In genomic region chr10:21506351-21506750, GRCh38 we compare ENCODE assay signal across 24 cellular contexts. TPM values are rescaled to one million over a fixed set of nuclear protein-coding genes. Genes with fewer than 3 reads are reported as not detected.
DNase-seq lines count a peak whose midpoint lies in the region; ATAC-seq, FAIRE-seq and TF ChIP-seq lines count a peak whose summit lies in the region.
"Had no signal": no experiment of that assay in that cellular context is flagged by ENCODE, and none has a peak within 500 bp of the region (broad histone marks: within the 10 kb centered on the region; RNA-seq: fewer than 3 reads in every experiment).

No MANE protein-coding gene starts in this region.

- H4K8ac ChIP-seq in H1 (ENCODE audit: extremely low read depth, insufficient read depth, low read length), result no peak overlapping the region

- H4K5ac ChIP-seq in H1 (ENCODE audit: insufficient read length, low read depth, low read length), result no peak overlapping the region

- no peaks in the 10 kb centered on the region for H3K79me1 ChIP-seq in H1 (ENCODE audit: low read depth, low read length)

- DNase-seq in A549 (ENCODE audit: low read depth in 1 of 2, low spot score in 1 of 2) (no peak), KBM-7 (peak; percentile 8), H1 (ENCODE audit: low read depth in 1 of 2, low spot score in 2 of 2) (no peak), aorta (no peak), caudate nucleus (lab: John Stamatoyannopoulos, UW) (no peak)
- DNase-seq: ACHN; activated CD4-positive, CD25-positive, alpha-beta regulatory T cell treated with anti-CD3 and anti-CD28 coated beads, Interleukin-2, amount 50 U/mL, for 72 hours; activated CD8-positive, alpha-beta T cell treated with anti-CD3 and anti-CD28 coated beads, Interleukin-2, amount 10 ng/mL, durations not matched to agents 7 days and 5 days; activated T-cell treated with anti-CD3 and anti-CD28 coated beads, Interleukin-2, amount 50 U/mL, for 1 hour; heart right ventricle; lower lobe of right lung; NCI-H1092 treated with DMSO at 0.1 percent for 48 hours; NCI-H2029 treated with DMSO at 0.1 percent for 48 hours; pancreas; T1000 had no signal

- no peak for TF ChIP-seq CTCF in A549 (IDR thresholded peaks at IDR 0.05)
- no peak for TF ChIP-seq CTCF in H1 (IDR thresholded peaks at IDR 0.05; ENCODE audit: control extremely low read depth in 1 of 3, insufficient read depth in 1 of 3, low read depth in 1 of 3, low read length in 3 of 3)
- TF ChIP-seq CTCF in nephron (IDR thresholded peaks at IDR 0.05; ENCODE audit: unreplicated experiment in 3 of 3), result no peak

- H3K4me1 ChIP-seq in A549 (peaks cover 24% of the 10 kb centered on the region), H1 (replicated peaks in 1 of 4; ENCODE audit: control insufficient read depth in 3 of 4, insufficient read depth in 4 of 4, low read length in 3 of 4) (peaks cover 21 to 55% (median 36%) of the 10 kb centered on the region in 4 experiments; a peak in 6 of 7 replicates), aorta (ENCODE audit: control insufficient read depth in 1 of 2, insufficient read depth in 2 of 2, low read length in 2 of 2) (no peaks in the 10 kb centered on the region)
- H3K4me1 ChIP-seq: lower lobe of right lung, pancreas had no signal

- H2AK5ac ChIP-seq in H1 (ENCODE audit: low read depth, low read length), result no peak overlapping the region; the same call in 1 of the 2 replicates

- H3K4me1 Mint-ChIP-seq in nephron, result peaks cover 83% of the 10 kb centered on the region
- H3K4me1 Mint-ChIP-seq: activated naive CD4-positive, alpha-beta T cell treated with anti-CD3 and anti-CD28 coated beads, Interleukin-2, amount 50 U/mL, for 24 hours; stimulated activated effector memory CD8-positive, alpha-beta T cell treated with anti-CD3 and anti-CD28 coated beads, Interleukin-12 subunit alpha, Interleukin-12 subunit beta, amount 100 ng/mL, for 72 hours had no signal

- H3K27ac ChIP-seq in A549, result peak overlapping the region in 1 of 2 experiments; percentile 25; a peak in 2 of 6 replicates
- H3K27ac ChIP-seq in H1 (ENCODE audit: low read depth, low read length), result no peak overlapping the region
- no peak overlapping the region for H3K27ac ChIP-seq in aorta (ENCODE audit: low read depth in 1 of 2, low read length in 2 of 2)
- no peak overlapping the region for H3K27ac ChIP-seq in caudate nucleus (ENCODE audit: low read depth, low read length)
- H3K27ac ChIP-seq: C4-2B, heart right ventricle, KMS-11, lower lobe of right lung, pancreas, RWPE1 had no signal

- WGBS in A549 (ENCODE audit: missing lambda C conversion rate), result 61% methylated on average over 3 of the region's 3 CpGs
- WGBS in H1 (ENCODE audit: extremely low coverage in 1 of 2, insufficient coverage in 1 of 2, insufficient read length in 1 of 2, insufficient replicate concordance in 2 of 2, low coverage in 1 of 2, low lambda C conversion rate in 2 of 2, missing lambda C conversion rate in 1 of 2), 2 experiments, result 15% methylated on average over 3 of the region's 3 CpGs; no CpG with 5 or more reads in 1 of the 2 experiments
- 82 to 89% methylated on average over 3 of the region's 3 CpGs for WGBS in aorta, 2 donors

- in situ Hi-C loops in KBM-7 (cut with MboI; ENCODE audit: low pct_unique_long_range_greater_than_20kb, low sequenced_read_pairs), result no loop called here

- no peak overlapping the region for H3K4ac ChIP-seq in H1 (replicated peaks; ENCODE audit: insufficient read length, low read depth, low read length)

- FAIRE-seq in A549 (lab: Jason Lieb, UNC), result no peak
- peak; percentile 57 for FAIRE-seq in H1 (lab: Jason Lieb, UNC)
- FAIRE-seq: D721Med, pancreas had no signal

- H3K36me3 ChIP-seq in H1 (ENCODE audit: control insufficient read depth in 2 of 4, insufficient read depth in 4 of 4, low read length in 3 of 4) (no peaks in the 10 kb centered on the region), aorta (ENCODE audit: control insufficient read depth in 1 of 2, insufficient read depth in 2 of 2, low read length in 1 of 2) (no peaks in the 10 kb centered on the region)
- H3K36me3 ChIP-seq: heart right ventricle, lower lobe of right lung, pancreas had no signal

- no peak for TF ChIP-seq EP300 in A549 (IDR thresholded peaks at IDR 0.05)
- no peak for TF ChIP-seq EP300 in H1 (IDR thresholded peaks at IDR 0.05; ENCODE audit: borderline replicate concordance in 1 of 2, low read depth in 2 of 2, low read length in 2 of 2)

- peak overlapping the region; percentile 99 to 100 (median 99) for H3K27ac Mint-ChIP-seq in nephron
- H3K27ac Mint-ChIP-seq: activated CD8-positive, alpha-beta T cell treated with anti-CD3 and anti-CD28 coated beads, Interleukin-2, amount 10 ng/mL, durations not matched to agents 7 days and 5 days; activated naive CD4-positive, alpha-beta T cell treated with anti-CD3 and anti-CD28 coated beads, Interleukin-2, amount 50 U/mL, for 24 hours; stimulated activated effector memory CD8-positive, alpha-beta T cell treated with anti-CD3 and anti-CD28 coated beads, Interleukin-12 subunit alpha, Interleukin-12 subunit beta, amount 100 ng/mL, for 72 hours had no signal

- no peak overlapping the region for H2BK20ac ChIP-seq in H1 (ENCODE audit: low read length)

- H3K9ac ChIP-seq in H1 (replicated peaks in 1 of 4; ENCODE audit: extremely low read depth in 1 of 4, low read depth in 3 of 4, low read length in 3 of 4), result no peak overlapping the region
- H3K9ac ChIP-seq: KMS-11 had no signal

- H2BK120ac ChIP-seq in H1 (replicated peaks; ENCODE audit: low read depth, low read length), result no peak overlapping the region

- no peak overlapping the region for H3K14ac ChIP-seq in H1 (ENCODE audit: insufficient read length)

- H4K91ac ChIP-seq in H1 (replicated peaks; ENCODE audit: insufficient read length, low read length), result no peak overlapping the region

- POLR2A ChIA-PET in A549 (lab: Yijun Ruan, JAX), result no interaction called here
- POLR2A ChIA-PET in H1 (lab: Charles Lee; ENCODE audit: partially characterized antibody), result interaction anchor here (0.6 to 12.2 kb wide), 5 partner anchors 7 to 114 kb away, joined by 3 to 352 read pairs (median 3); partner anchors contain the start of gene SKIDA1

- H2BK15ac ChIP-seq in H1 (ENCODE audit: low read length), result 0 out of 2 replicates have a peak overlapping the region, but pooled peaks have one; percentile 22

- H2BK12ac ChIP-seq in H1 (ENCODE audit: low read depth, low read length), result peak overlapping the region; percentile 45

- H3K4me2 ChIP-seq in A549 (peak overlapping the region; percentile 53), H1 (ENCODE audit: insufficient read depth in 1 of 2, low read depth in 2 of 2, low read length in 2 of 2) (peak overlapping the region; percentile 82 to 100)
- H3K4me2 ChIP-seq: KMS-11 had no signal

- peaks cover 24% of the 10 kb centered on the region for H3K27me3 Mint-ChIP-seq in nephron (ENCODE audit: low read depth)

- H3K9me3 ChIP-seq in A549, result no peaks in the 10 kb centered on the region
- H3K9me3 ChIP-seq in H1 (ENCODE audit: insufficient read depth in 2 of 2, low read depth in 1 of 2, low read length in 1 of 2), result no peaks in the 10 kb centered on the region
- no peaks in the 10 kb centered on the region for H3K9me3 ChIP-seq in aorta (ENCODE audit: control insufficient read depth, low read length)
- H3K9me3 ChIP-seq: heart right ventricle, lower lobe of right lung, pancreas had no signal

- H3K27me3 ChIP-seq in H1 (replicated peaks in 1 of 4; ENCODE audit: control insufficient read depth in 3 of 4, extremely low read depth in 1 of 4, insufficient read depth in 3 of 4, low read length in 3 of 4) (peaks cover 0 to 5% (median 5%) of the 10 kb centered on the region in 4 experiments; a peak in 3 of 7 replicates), aorta (ENCODE audit: control insufficient read depth in 1 of 2, insufficient read depth in 2 of 2, low read length in 1 of 2) (no peaks in the 10 kb centered on the region)
- H3K27me3 ChIP-seq: pancreas had no signal

- intact Hi-C loops in aorta (cut with DNase I), result loop anchor here in 1 of 2 donors (5.0 kb wide), 1 partner anchor 1551 kb away; no protein-coding TSS in a partner anchor

- H3K4me3 ChIP-seq in A549 (no peak overlapping the region), H1 (ENCODE audit: extremely low read depth in 1 of 4, insufficient read depth in 2 of 4, low read depth in 3 of 4, low read length in 4 of 4) (peak overlapping the region in 1 of 4 experiments; percentile 69; a peak in 1 of 8 replicates), aorta (ENCODE audit: low read length in 2 of 2) (no peak overlapping the region)
- H3K4me3 ChIP-seq: heart right ventricle, lower lobe of right lung, pancreas had no signal

- CTCF ChIA-PET in A549 (lab: Yijun Ruan, JAX) (interaction anchor here (1.1 to 1.6 kb wide), 2 partner anchors 10 kb away, joined by 6 to 9 read pairs; no protein-coding TSS in a partner anchor), H1 (lab: Charles Lee; ENCODE audit: partially characterized antibody) (interaction anchor here (0.6 to 3.7 kb wide), 10 partner anchors 7 to 429 kb away, joined by 3 to 18 read pairs (median 5); no protein-coding TSS in a partner anchor)

- no peak for TF ChIP-seq RAD21 in A549 (conservative IDR thresholded peaks at IDR 0.05 in 1 of 2, IDR thresholded peaks at IDR 0.05 in 1 of 2)
- no peak for TF ChIP-seq RAD21 in H1 (IDR thresholded peaks at IDR 0.05 in 1 of 2, conservative IDR thresholded peaks at IDR 0.05 in 1 of 2; ENCODE audit: low read depth in 2 of 2, low read length in 2 of 2)

- 0 out of 4 replicates have a peak, but pooled peaks cover 0 to 2% of the 10 kb centered on the region in 2 experiments for H3K79me2 ChIP-seq in H1 (ENCODE audit: control insufficient read depth in 1 of 2, insufficient read depth in 2 of 2, low read length in 2 of 2)

- ATAC-seq in A549, result peak in 1 of 2 experiments; percentile 26; a peak in 1 of 6 replicates
- no peak for ATAC-seq in aorta (ENCODE audit: low FRiP score)
- no peak for ATAC-seq in HG03025 (IDR thresholded peaks at IDR 0.05; ENCODE audit: low FRiP score, unreplicated experiment)
- ATAC-seq in GM18505 (IDR thresholded peaks at IDR 0.05; ENCODE audit: unreplicated experiment), result no peak
- ATAC-seq: activated CD8-positive, alpha-beta T cell treated with anti-CD3 and anti-CD28 coated beads, Interleukin-2, amount 10 ng/mL, durations not matched to agents 7 days and 5 days; stimulated activated effector memory CD8-positive, alpha-beta T cell treated with anti-CD3 and anti-CD28 coated beads, Interleukin-12 subunit alpha, Interleukin-12 subunit beta, amount 100 ng/mL, for 72 hours had no signal

- no peak overlapping the region for H3K23ac ChIP-seq in H1 (ENCODE audit: insufficient read length)

- H3K9me3 Mint-ChIP-seq in nephron, result no peaks in the 10 kb centered on the region
- H3K9me3 Mint-ChIP-seq: activated naive CD4-positive, alpha-beta T cell treated with anti-CD3 and anti-CD28 coated beads, Interleukin-2, amount 50 U/mL, for 24 hours; stimulated activated effector memory CD8-positive, alpha-beta T cell treated with anti-CD3 and anti-CD28 coated beads, Interleukin-12 subunit alpha, Interleukin-12 subunit beta, amount 100 ng/mL, for 72 hours had no signal

- H3K4me3 Mint-ChIP-seq in nephron, result peak overlapping the region; percentile 9 to 84 (median 81)
- H3K4me3 Mint-ChIP-seq: activated CD8-positive, alpha-beta T cell treated with anti-CD3 and anti-CD28 coated beads, Interleukin-2, amount 10 ng/mL, durations not matched to agents 7 days and 5 days; activated naive CD4-positive, alpha-beta T cell treated with anti-CD3 and anti-CD28 coated beads, Interleukin-2, amount 50 U/mL, for 24 hours; stimulated activated effector memory CD8-positive, alpha-beta T cell treated with anti-CD3 and anti-CD28 coated beads, Interleukin-12 subunit alpha, Interleukin-12 subunit beta, amount 100 ng/mL, for 72 hours had no signal

- H2BK5ac ChIP-seq in H1 (ENCODE audit: low read depth, low read length), result no peak overlapping the region; the same call in 1 of the 2 replicates

- no peak overlapping the region for H2AFZ ChIP-seq in H1 (ENCODE audit: low read length)

- TF ChIP-seq POLR2A in A549 (IDR thresholded peaks at IDR 0.05; ENCODE audit: low read length) (no peak), H1 (IDR thresholded peaks at IDR 0.05; ENCODE audit: control extremely low read depth in 1 of 2, low read depth in 2 of 2, low read length in 2 of 2) (no peak), GM18505 (IDR thresholded peaks at IDR 0.05; ENCODE audit: borderline replicate concordance, extremely low read depth, insufficient read depth, insufficient read length) (no peak)

- H3K36me3 Mint-ChIP-seq in nephron (ENCODE audit: low read depth), result no peaks in the 10 kb centered on the region
- H3K36me3 Mint-ChIP-seq: activated naive CD4-positive, alpha-beta T cell treated with anti-CD3 and anti-CD28 coated beads, Interleukin-2, amount 50 U/mL, for 24 hours; stimulated activated effector memory CD8-positive, alpha-beta T cell treated with anti-CD3 and anti-CD28 coated beads, Interleukin-12 subunit alpha, Interleukin-12 subunit beta, amount 100 ng/mL, for 72 hours had no signal

- H3K23me2 ChIP-seq in H1 (ENCODE audit: low read depth, low read length), result peaks cover 25% of the 10 kb centered on the region

- H4K20me1 ChIP-seq in H1 (replicated peaks in 1 of 2; ENCODE audit: control insufficient read depth in 1 of 2, insufficient read depth in 2 of 2, low read length in 2 of 2), result no peaks in the 10 kb centered on the region

- H3K18ac ChIP-seq in H1 (ENCODE audit: extremely low read depth, low read length), result peak overlapping the region; percentile 64; the same call in 1 of the 2 replicates

- no peak overlapping the region for H3K56ac ChIP-seq in H1 (replicated peaks; ENCODE audit: insufficient read length, low read depth, low read length)

RNA-seq across cellular contexts. Expression of gene SKIDA1, which starts 19.1 kb away (rescaled TPM):
- polyA plus RNA-seq in A549 (2011; rRNA removed) (0.87 and 1.0 TPM in 2 replicates), A549 (2017; fragmentation: RNase III; extraction: RNeasy Plus Mini Kit Qiagen cat#74134 plus additional on column Dnase treatment) (3.5 to 4.2 TPM (median 4.1 TPM) in 3 replicates), H1 (2011; rRNA removed) (1.5 and 2.2 TPM in 2 replicates), aorta (under 1 TPM; 0.15 to 0.75 TPM)
- polyA plus RNA-seq in A549 (2012; cell fraction: cytosol; rRNA removed), result 0.54 and 0.60 TPM in 2 replicates
- 0.48 and 0.60 TPM in 2 replicates for polyA plus RNA-seq in A549 (2012; cell fraction: nucleus; rRNA removed)
- 1.2 and 1.4 TPM in 2 replicates for polyA minus RNA-seq in A549 (2011; rRNA and poly(A)+ RNA removed)
- 8.0 and 8.2 TPM in 2 replicates for total RNA-seq in H1 (2021; fragmentation: NEBNext Ultra II Directional; extraction: Animal tissue kit (Norgen Biotek cat#: 25700))
- polyA plus RNA-seq in H1 (2011; cell fraction: cytosol; rRNA removed), result 2.5 TPM
- polyA plus RNA-seq in H1 (2011; cell fraction: nucleus; rRNA removed), result 2.5 TPM
- 4.3 to 6.0 TPM (median 4.5 TPM) in 4 replicates for polyA plus RNA-seq in H1 (2012, experiment 1 of 2)
- polyA plus RNA-seq in H1 (2012, experiment 2 of 2), result 1.7 TPM
- 2.1 TPM for polyA plus RNA-seq in H1 (2013, experiment 1 of 2)
- polyA plus RNA-seq in H1 (2013, experiment 2 of 2), result 1.8 TPM
- 3.4 and 4.2 TPM in 2 replicates for polyA minus RNA-seq in H1 (2011; rRNA and poly(A)+ RNA removed)
- polyA minus RNA-seq in H1 (2011; cell fraction: cytosol; rRNA and poly(A)+ RNA removed), result 5.3 TPM
- 4.9 TPM for polyA minus RNA-seq in H1 (2011; cell fraction: nucleus; rRNA and poly(A)+ RNA removed)
- total RNA-seq in aorta, result 1 to 10 TPM; 1.2 to 1.4 TPM

RNA-seq across cellular contexts. Expression of gene MLLT10, which starts 27.7 kb away (rescaled TPM):
- polyA plus RNA-seq in A549 (2011; rRNA removed) (54.1 and 55.5 TPM in 2 replicates), A549 (2017; fragmentation: RNase III; extraction: RNeasy Plus Mini Kit Qiagen cat#74134 plus additional on column Dnase treatment) (35.3 to 41.7 TPM (median 38.9 TPM) in 3 replicates), H1 (2011; rRNA removed) (36.1 and 62.1 TPM in 2 replicates), aorta (10 to 100 TPM in 1 of 2 donors, 1 to 10 TPM in 1; 8.4 to 17.1 TPM)
- polyA plus RNA-seq in A549 (2012; cell fraction: cytosol; rRNA removed), result 28.8 and 31.8 TPM in 2 replicates
- polyA plus RNA-seq in A549 (2012; cell fraction: nucleus; rRNA removed), result 26.3 and 38.8 TPM in 2 replicates
- 65.1 and 116 TPM in 2 replicates for polyA minus RNA-seq in A549 (2011; rRNA and poly(A)+ RNA removed)
- 53.1 and 56.9 TPM in 2 replicates for total RNA-seq in H1 (2021; fragmentation: NEBNext Ultra II Directional; extraction: Animal tissue kit (Norgen Biotek cat#: 25700))
- 51.8 TPM for polyA plus RNA-seq in H1 (2011; cell fraction: cytosol; rRNA removed)
- polyA plus RNA-seq in H1 (2011; cell fraction: nucleus; rRNA removed), result 65.3 TPM
- 34.7 to 47.4 TPM (median 38.7 TPM) in 4 replicates for polyA plus RNA-seq in H1 (2012, experiment 1 of 2)
- polyA plus RNA-seq in H1 (2012, experiment 2 of 2), result 7.2 TPM
- 28.1 TPM for polyA plus RNA-seq in H1 (2013, experiment 1 of 2)
- polyA plus RNA-seq in H1 (2013, experiment 2 of 2), result 31.0 TPM
- 123 and 154 TPM in 2 replicates for polyA minus RNA-seq in H1 (2011; rRNA and poly(A)+ RNA removed)
- polyA minus RNA-seq in H1 (2011; cell fraction: cytosol; rRNA and poly(A)+ RNA removed), result 34.3 TPM
- polyA minus RNA-seq in H1 (2011; cell fraction: nucleus; rRNA and poly(A)+ RNA removed), result 116 TPM
- 10 to 100 TPM; 35.5 to 75.3 TPM for total RNA-seq in aorta
